In the genomic region with DNA sequence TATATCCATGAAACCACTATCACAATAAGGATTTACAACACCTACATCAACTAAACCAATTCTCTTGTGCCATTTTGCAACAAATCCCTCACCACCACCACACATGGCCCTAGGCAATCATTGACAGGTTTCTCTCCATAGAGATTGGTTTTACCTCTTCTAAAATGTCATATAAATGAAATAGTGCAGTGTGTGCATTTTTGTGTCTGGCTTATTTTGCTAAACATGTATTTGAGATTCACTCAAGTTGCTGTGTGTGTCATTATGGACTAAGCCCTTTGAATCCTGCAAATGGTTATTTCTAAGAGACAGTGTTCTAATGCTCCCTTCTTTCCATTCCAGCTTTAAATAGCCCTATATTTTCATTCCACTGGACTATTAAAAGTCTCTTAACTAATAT, we compare ENCODE assay signal across 4 cellular contexts.
TF ChIP-seq lines count a peak whose summit lies in the region.

No MANE protein-coding gene starts in this region.

TF ChIP-seq in HepG2, 621 proteins besides CTCF, POLR2A, EP300 and RAD21:
- peak in 1 of 2 experiments; percentile 59; a peak in 3 of 4 replicates for TF ChIP-seq MAFK (conservative IDR thresholded peaks at IDR 0.05 in 1 of 2, IDR thresholded peaks at IDR 0.05 in 1 of 2; ENCODE audit: low read length in 2 of 2)
- TF ChIP-seq IKZF1 (IDR thresholded peaks at IDR 0.05), result no peak
- TF ChIP-seq, protein P1, sequence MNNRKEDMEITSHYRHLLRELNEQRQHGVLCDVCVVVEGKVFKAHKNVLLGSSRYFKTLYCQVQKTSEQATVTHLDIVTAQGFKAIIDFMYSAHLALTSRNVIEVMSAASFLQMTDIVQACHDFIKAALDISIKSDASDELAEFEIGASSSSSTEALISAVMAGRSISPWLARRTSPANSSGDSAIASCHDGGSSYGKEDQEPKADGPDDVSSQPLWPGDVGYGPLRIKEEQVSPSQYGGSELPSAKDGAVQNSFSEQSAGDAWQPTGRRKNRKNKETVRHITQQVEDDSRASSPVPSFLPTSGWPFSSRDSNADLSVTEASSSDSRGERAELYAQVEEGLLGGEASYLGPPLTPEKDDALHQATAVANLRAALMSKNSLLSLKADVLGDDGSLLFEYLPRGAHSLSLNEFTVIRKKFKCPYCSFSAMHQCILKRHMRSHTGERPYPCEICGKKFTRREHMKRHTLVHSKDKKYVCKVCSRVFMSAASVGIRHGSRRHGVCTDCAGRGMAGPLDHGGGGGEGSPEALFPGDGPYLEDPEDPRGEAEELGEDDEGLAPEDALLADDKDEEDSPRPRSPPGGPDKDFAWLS (CRISPR knock-in tag; IDR thresholded peaks at IDR 0.05; ENCODE audit: borderline replicate concordance), result no peak
- TF ChIP-seq ZNF652 (CRISPR knock-in tag; IDR thresholded peaks at IDR 0.05; ENCODE audit: borderline replicate concordance, low read depth), result no peak
- no peak for TF ChIP-seq SKI (IDR thresholded peaks at IDR 0.05; ENCODE audit: partially characterized antibody)
- TF ChIP-seq FOXO1 (CRISPR knock-in tag; IDR thresholded peaks at IDR 0.05), result no peak
- TF ChIP-seq ZSCAN9 (CRISPR knock-in tag; IDR thresholded peaks at IDR 0.05; ENCODE audit: borderline replicate concordance), result no peak
- 0 out of 2 replicates have a peak, but pooled peaks have one; percentile 37 for TF ChIP-seq MAFF (IDR thresholded peaks at IDR 0.05; ENCODE audit: low read depth, low read length)
- TF ChIP-seq, protein P2, sequence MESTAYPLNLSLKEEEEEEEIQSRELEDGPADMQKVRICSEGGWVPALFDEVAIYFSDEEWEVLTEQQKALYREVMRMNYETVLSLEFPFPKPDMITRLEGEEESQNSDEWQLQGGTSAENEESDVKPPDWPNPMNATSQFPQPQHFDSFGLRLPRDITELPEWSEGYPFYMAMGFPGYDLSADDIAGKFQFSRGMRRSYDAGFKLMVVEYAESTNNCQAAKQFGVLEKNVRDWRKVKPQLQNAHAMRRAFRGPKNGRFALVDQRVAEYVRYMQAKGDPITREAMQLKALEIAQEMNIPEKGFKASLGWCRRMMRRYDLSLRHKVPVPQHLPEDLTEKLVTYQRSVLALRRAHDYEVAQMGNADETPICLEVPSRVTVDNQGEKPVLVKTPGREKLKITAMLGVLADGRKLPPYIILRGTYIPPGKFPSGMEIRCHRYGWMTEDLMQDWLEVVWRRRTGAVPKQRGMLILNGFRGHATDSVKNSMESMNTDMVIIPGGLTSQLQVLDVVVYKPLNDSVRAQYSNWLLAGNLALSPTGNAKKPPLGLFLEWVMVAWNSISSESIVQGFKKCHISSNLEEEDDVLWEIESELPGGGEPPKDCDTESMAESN (CRISPR knock-in tag; conservative IDR thresholded peaks at IDR 0.05), result no peak
- TF ChIP-seq MAF1 (CRISPR knock-in tag; IDR thresholded peaks at IDR 0.05; ENCODE audit: borderline replicate concordance), result no peak
TF ChIP-seq in HepG2: peak in this region for 2.

TF ChIP-seq in A549, 52 proteins besides CTCF, POLR2A, EP300 and RAD21:
- TF ChIP-seq ESRRA (IDR thresholded peaks at IDR 0.05; ENCODE audit: borderline replicate concordance, low read length), result no peak
- peak; percentile 26 for TF ChIP-seq MAFK (IDR thresholded peaks at IDR 0.05; ENCODE audit: partially characterized antibody)
- TF ChIP-seq, protein P3, sequence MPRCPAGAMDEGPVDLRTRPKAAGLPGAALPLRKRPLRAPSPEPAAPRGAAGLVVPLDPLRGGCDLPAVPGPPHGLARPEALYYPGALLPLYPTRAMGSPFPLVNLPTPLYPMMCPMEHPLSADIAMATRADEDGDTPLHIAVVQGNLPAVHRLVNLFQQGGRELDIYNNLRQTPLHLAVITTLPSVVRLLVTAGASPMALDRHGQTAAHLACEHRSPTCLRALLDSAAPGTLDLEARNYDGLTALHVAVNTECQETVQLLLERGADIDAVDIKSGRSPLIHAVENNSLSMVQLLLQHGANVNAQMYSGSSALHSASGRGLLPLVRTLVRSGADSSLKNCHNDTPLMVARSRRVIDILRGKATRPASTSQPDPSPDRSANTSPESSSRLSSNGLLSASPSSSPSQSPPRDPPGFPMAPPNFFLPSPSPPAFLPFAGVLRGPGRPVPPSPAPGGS (IDR thresholded peaks at IDR 0.05), result no peak
- TF ChIP-seq, protein P4, sequence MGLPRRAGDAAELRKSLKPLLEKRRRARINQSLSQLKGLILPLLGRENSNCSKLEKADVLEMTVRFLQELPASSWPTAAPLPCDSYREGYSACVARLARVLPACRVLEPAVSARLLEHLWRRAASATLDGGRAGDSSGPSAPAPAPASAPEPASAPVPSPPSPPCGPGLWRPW (IDR thresholded peaks at IDR 0.05), result no peak
- no peak for TF ChIP-seq MYC (IDR thresholded peaks at IDR 0.05; ENCODE audit: borderline replicate concordance, low read length)
- TF ChIP-seq RNF2 (IDR thresholded peaks at IDR 0.05; ENCODE audit: borderline replicate concordance, low read depth), result no peak
- TF ChIP-seq POLR2AphosphoS2 (conservative IDR thresholded peaks at IDR 0.05; ENCODE audit: low read length), result no peak
- TF ChIP-seq, protein P5, sequence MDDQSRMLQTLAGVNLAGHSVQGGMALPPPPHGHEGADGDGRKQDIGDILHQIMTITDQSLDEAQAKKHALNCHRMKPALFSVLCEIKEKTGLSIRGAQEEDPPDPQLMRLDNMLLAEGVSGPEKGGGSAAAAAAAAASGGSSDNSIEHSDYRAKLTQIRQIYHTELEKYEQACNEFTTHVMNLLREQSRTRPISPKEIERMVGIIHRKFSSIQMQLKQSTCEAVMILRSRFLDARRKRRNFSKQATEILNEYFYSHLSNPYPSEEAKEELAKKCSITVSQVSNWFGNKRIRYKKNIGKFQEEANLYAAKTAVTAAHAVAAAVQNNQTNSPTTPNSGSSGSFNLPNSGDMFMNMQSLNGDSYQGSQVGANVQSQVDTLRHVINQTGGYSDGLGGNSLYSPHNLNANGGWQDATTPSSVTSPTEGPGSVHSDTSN (IDR thresholded peaks at IDR 0.05), result no peak
TF ChIP-seq in A549: peak in this region for 1.

TF ChIP-seq in IMR-90, 13 proteins besides CTCF, POLR2A, EP300 and RAD21:
- TF ChIP-seq SMC3 (IDR thresholded peaks at IDR 0.05; ENCODE audit: low read depth, low read length) (no peak), MAFK (IDR thresholded peaks at IDR 0.05; ENCODE audit: low read depth, low read length) (peak; percentile 60), RCOR1 (IDR thresholded peaks at IDR 0.05; ENCODE audit: insufficient replicate concordance, low read length) (no peak), ELK1 (IDR thresholded peaks at IDR 0.05; ENCODE audit: borderline replicate concordance, low read depth, low read length) (no peak), BHLHE40 (IDR thresholded peaks at IDR 0.05; ENCODE audit: low read depth, low read length) (no peak)

TF ChIP-seq in K562, 482 proteins besides CTCF, POLR2A, EP300 and RAD21:
- TF ChIP-seq ZNF316 (IDR thresholded peaks at IDR 0.05) (peak; percentile 30; the same call in 1 of the 2 replicates), TAL1 (IDR thresholded peaks at IDR 0.05) (no peak), MAFK (IDR thresholded peaks at IDR 0.05; ENCODE audit: low read length) (peak; percentile 27; the same call in 1 of the 2 replicates), TAF15 (IDR thresholded peaks at IDR 0.05; ENCODE audit: low read depth, low read length) (no peak)
- TF ChIP-seq, protein P6, sequence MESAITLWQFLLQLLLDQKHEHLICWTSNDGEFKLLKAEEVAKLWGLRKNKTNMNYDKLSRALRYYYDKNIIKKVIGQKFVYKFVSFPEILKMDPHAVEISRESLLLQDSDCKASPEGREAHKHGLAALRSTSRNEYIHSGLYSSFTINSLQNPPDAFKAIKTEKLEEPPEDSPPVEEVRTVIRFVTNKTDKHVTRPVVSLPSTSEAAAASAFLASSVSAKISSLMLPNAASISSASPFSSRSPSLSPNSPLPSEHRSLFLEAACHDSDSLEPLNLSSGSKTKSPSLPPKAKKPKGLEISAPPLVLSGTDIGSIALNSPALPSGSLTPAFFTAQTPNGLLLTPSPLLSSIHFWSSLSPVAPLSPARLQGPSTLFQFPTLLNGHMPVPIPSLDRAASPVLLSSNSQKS (CRISPR knock-in tag; IDR thresholded peaks at IDR 0.05), result no peak
